In the genomic region with DNA sequence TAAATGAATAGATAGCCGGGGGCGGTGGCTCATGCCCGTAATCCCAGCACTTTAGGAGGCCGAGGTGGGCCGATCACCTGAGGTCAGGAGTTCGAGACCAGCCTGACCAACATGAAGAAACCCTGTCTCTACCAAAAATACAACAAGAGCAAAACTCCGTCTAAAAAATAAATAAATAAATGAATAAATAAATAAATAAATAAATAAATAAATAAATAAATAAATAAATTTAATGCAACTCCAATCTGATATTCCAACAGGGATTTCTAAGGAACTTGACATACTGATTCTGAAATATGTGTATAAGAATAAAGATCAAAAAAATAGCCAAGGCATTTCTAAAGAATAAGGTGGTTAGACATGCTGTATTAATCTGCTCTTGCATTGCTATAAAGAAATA, we compare ENCODE assay signal across 4 cellular contexts. TPM values are rescaled to one million over a fixed set of nuclear protein-coding genes. Genes with fewer than 3 reads are reported as not detected.
DNase-seq lines count a peak whose midpoint lies in the region; ATAC-seq, FAIRE-seq and TF ChIP-seq lines count a peak whose summit lies in the region.
"Not testable (repeated sequence)": the region's sequence is repeated elsewhere in the genome, so short reads cannot be mapped to it uniquely, and the experiment has no call there.

No MANE protein-coding gene starts in this region.

- TF ChIP-seq CTCF in RWPE2 (IDR thresholded peaks at IDR 0.05; ENCODE audit: poor library complexity, severe bottlenecking); WTC11 (IDR thresholded peaks at IDR 0.05); nephron (IDR thresholded peaks at IDR 0.05; ENCODE audit: unreplicated experiment in 3 of 3): not testable (repeated sequence)

- not testable (repeated sequence) for H3K27ac ChIP-seq in RWPE2 (ENCODE audit: poor library complexity, severe bottlenecking)

- H3K9me3 Mint-ChIP-seq in WTC11, nephron: not testable (repeated sequence)

- POLR2A ChIA-PET in WTC11 (lab: Charles Lee), result not testable (repeated sequence)

- CTCF ChIA-PET in WTC11 (lab: Charles Lee), result interaction anchor here (1.6 kb wide), 1 partner anchor 21 kb away, joined by 3 read pairs; no protein-coding TSS in a partner anchor

- ATAC-seq in RWPE2 (ENCODE audit: low read depth); WTC11: not testable (repeated sequence)

- H3K27me3 ChIP-seq in RWPE2 (ENCODE audit: insufficient read depth, poor library complexity, severe bottlenecking), result not testable (repeated sequence)

- FAIRE-seq in colon (lab: Jason Lieb, UNC), result peak; percentile 74

- not testable (repeated sequence) for H3K4me3 Mint-ChIP-seq in WTC11, nephron

- H3K9me3 ChIP-seq in RWPE2 (ENCODE audit: severe bottlenecking), result not testable (repeated sequence)

- not testable (repeated sequence) for H3K27me3 Mint-ChIP-seq in WTC11 (ENCODE audit: low read depth)
- H3K27me3 Mint-ChIP-seq in nephron (ENCODE audit: low read depth), result peaks cover 11% of the 10 kb centered on the region

- not testable (repeated sequence) for H3K36me3 ChIP-seq in RWPE2 (ENCODE audit: low read depth)

- peak; percentile 2 for DNase-seq in RWPE2 (ENCODE audit: low spot score)
- not testable (repeated sequence) for DNase-seq in WTC11 (ENCODE audit: low spot score)

- H3K27ac Mint-ChIP-seq in WTC11, result not testable (repeated sequence)
- peak overlapping the region in 2 of 3 experiments; percentile 73 to 90 for H3K27ac Mint-ChIP-seq in nephron

- H3K4me1 ChIP-seq in RWPE2 (ENCODE audit: insufficient read depth, poor library complexity, severe bottlenecking), result not testable (repeated sequence)

- not testable (repeated sequence) for H3K4me1 Mint-ChIP-seq in WTC11, nephron

- H3K36me3 Mint-ChIP-seq in WTC11; nephron (ENCODE audit: low read depth): not testable (repeated sequence)

- not testable (repeated sequence) for H3K4me3 ChIP-seq in RWPE2 (ENCODE audit: severe bottlenecking)

TF ChIP-seq in WTC11, 78 proteins besides CTCF, POLR2A, EP300 and RAD21:
- TF ChIP-seq HMGA2 (CRISPR knock-in tag; IDR thresholded peaks at IDR 0.05), result 0 out of 2 replicates have a peak, but pooled peaks have one; percentile 37

RNA-seq across cellular contexts. Expression of gene ACOT11, which starts 27.1 kb away (rescaled TPM):
- 3.8 to 4.4 TPM (median 4.2 TPM) in 3 replicates for total RNA-seq in WTC11 (2021)
